ENCODE assay signal across 8 cellular contexts in genomic region chr2:75646090-75646582, GRCh38. TPM values are rescaled to one million over a fixed set of nuclear protein-coding genes. Genes with fewer than 3 reads are reported as not detected.
DNase-seq lines count a peak whose midpoint lies in the region; ATAC-seq and TF ChIP-seq lines count a peak whose summit lies in the region.

No MANE protein-coding gene starts in this region.

- no peaks in the 10 kb centered on the region for H3K9me3 ChIP-seq in NT2/D1 (ENCODE audit: insufficient read depth, low read length)
- H3K9me3 ChIP-seq in esophagus (ENCODE audit: control insufficient read depth in 2 of 2, insufficient read depth in 1 of 2, low read depth in 1 of 2, low read length in 1 of 2), result no peaks in the 10 kb centered on the region

- intact Hi-C loops in activated CD4-positive, alpha-beta T cell treated with anti-CD3 and anti-CD28 coated beads, Interleukin-2, amount 10 ng/mL, durations not matched to agents 24 days and 14 days (cut with micrococcal nuclease), result loop anchor here (1.0 to 2.0 kb wide), 2 partner anchors 64 to 687 kb away; partner anchors contain the start of genes GCFC2 and POLE4

- WGBS in esophagus, 2 donors, result 74 to 78% methylated on average over 9 of the region's 9 CpGs

- H3K27me3 Mint-ChIP-seq in activated CD4-positive, alpha-beta T cell treated with anti-CD3 and anti-CD28 coated beads, Interleukin-2, amount 10 ng/mL, durations not matched to agents 24 days and 14 days, result no peaks in the 10 kb centered on the region
- no peaks in the 10 kb centered on the region for H3K27me3 Mint-ChIP-seq in progenitor cell of endocrine pancreas

- peak overlapping the region; percentile 94 for H3K4me3 Mint-ChIP-seq in activated CD4-positive, alpha-beta T cell treated with anti-CD3 and anti-CD28 coated beads, Interleukin-2, amount 10 ng/mL, durations not matched to agents 24 days and 14 days
- H3K4me3 Mint-ChIP-seq in progenitor cell of endocrine pancreas (ENCODE audit: low read depth), result peak overlapping the region; percentile 94

- peak overlapping the region; percentile 56 for H3K9ac ChIP-seq in NT2/D1 (ENCODE audit: insufficient read length, low read depth)

- H3K27ac Mint-ChIP-seq in activated CD4-positive, alpha-beta T cell treated with anti-CD3 and anti-CD28 coated beads, Interleukin-2, amount 10 ng/mL, durations not matched to agents 24 days and 14 days, result peak overlapping the region; percentile 97
- peak overlapping the region; percentile 97 for H3K27ac Mint-ChIP-seq in progenitor cell of endocrine pancreas

- H3K4me1 Mint-ChIP-seq in activated CD4-positive, alpha-beta T cell treated with anti-CD3 and anti-CD28 coated beads, Interleukin-2, amount 10 ng/mL, durations not matched to agents 24 days and 14 days, result peaks cover 16% of the 10 kb centered on the region
- peaks cover 10% of the 10 kb centered on the region for H3K4me1 Mint-ChIP-seq in progenitor cell of endocrine pancreas (ENCODE audit: low read depth)

- H3K27ac ChIP-seq in esophagus (ENCODE audit: low read depth in 2 of 2, low read length in 1 of 2), result peak overlapping the region in 1 of 2 donors; percentile 34

- no peak for ATAC-seq in HG02938 (IDR thresholded peaks at IDR 0.05; ENCODE audit: unreplicated experiment)

- H3K4me3 ChIP-seq in NT2/D1 (ENCODE audit: insufficient read length, low read depth), result peak overlapping the region; percentile 88
- peak overlapping the region; percentile 98 to 99 for H3K4me3 ChIP-seq in esophagus (ENCODE audit: low read depth in 1 of 2, low read length in 2 of 2)

- peaks cover 4% of the 10 kb centered on the region for H3K9me3 Mint-ChIP-seq in activated CD4-positive, alpha-beta T cell treated with anti-CD3 and anti-CD28 coated beads, Interleukin-2, amount 10 ng/mL, durations not matched to agents 24 days and 14 days
- no peaks in the 10 kb centered on the region for H3K9me3 Mint-ChIP-seq in progenitor cell of endocrine pancreas (ENCODE audit: low read depth)

- no peak for DNase-seq in activated CD4-positive, alpha-beta T cell treated with anti-CD3 and anti-CD28 coated beads, Interleukin-2, amount 10 ng/mL, durations not matched to agents 24 days and 14 days
- no peak for DNase-seq in activated CD4-positive, alpha-beta T cell treated with anti-CD3 and anti-CD28 coated beads, Interleukin-2, amount 50 U/mL, for 1 hour
- DNase-seq in NT2/D1 (ENCODE audit: low read depth, low spot score) (no peak), progenitor cell of endocrine pancreas (ENCODE audit: low spot score, unreplicated experiment) (no peak), germinal center (ENCODE audit: low spot score) (no peak), MV-4-11 (lab: John Stamatoyannopoulos, UW) (no peak)

- H3K27me3 ChIP-seq in NT2/D1 (ENCODE audit: insufficient read depth, insufficient read length), result no peaks in the 10 kb centered on the region
- H3K27me3 ChIP-seq in esophagus (ENCODE audit: control insufficient read depth in 1 of 2, insufficient read depth in 2 of 2, low read length in 2 of 2), result no peaks in the 10 kb centered on the region

- TF ChIP-seq CTCF in progenitor cell of endocrine pancreas (IDR thresholded peaks at IDR 0.05; ENCODE audit: unreplicated experiment), result no peak

- H3K4me1 ChIP-seq in NT2/D1 (ENCODE audit: insufficient read depth, insufficient read length) (no peaks in the 10 kb centered on the region), esophagus (ENCODE audit: control insufficient read depth in 2 of 2, insufficient read depth in 2 of 2, low read length in 1 of 2) (no peaks in the 10 kb centered on the region)

- H3K36me3 ChIP-seq in NT2/D1 (ENCODE audit: insufficient read depth, insufficient read length, low read length) (peaks cover 22% of the 10 kb centered on the region), esophagus (ENCODE audit: control insufficient read depth in 2 of 2, insufficient read depth in 2 of 2, low read length in 1 of 2) (peaks cover 4 to 8% of the 10 kb centered on the region in 2 donors)

- peaks cover 19% of the 10 kb centered on the region for H3K36me3 Mint-ChIP-seq in activated CD4-positive, alpha-beta T cell treated with anti-CD3 and anti-CD28 coated beads, Interleukin-2, amount 10 ng/mL, durations not matched to agents 24 days and 14 days (ENCODE audit: low read depth)
- peaks cover 16% of the 10 kb centered on the region for H3K36me3 Mint-ChIP-seq in progenitor cell of endocrine pancreas (ENCODE audit: insufficient read depth)

RNA-seq across cellular contexts. Expression of gene MRPL19, which starts 0.4 kb away (rescaled TPM):
- total RNA-seq in activated CD4-positive, alpha-beta T cell treated with anti-CD3 and anti-CD28 coated beads, Interleukin-2, amount 10 ng/mL, durations not matched to agents 24 days and 14 days, result 70.6 and 76.8 TPM in 2 replicates
- 10 to 100 TPM; 18.8 to 32.8 TPM for polyA plus RNA-seq in esophagus
- 68.1 and 73.1 TPM in 2 replicates for total RNA-seq in progenitor cell of endocrine pancreas
